Comparison of ENCODE assay signal across 16 cellular contexts in the genomic region with DNA sequence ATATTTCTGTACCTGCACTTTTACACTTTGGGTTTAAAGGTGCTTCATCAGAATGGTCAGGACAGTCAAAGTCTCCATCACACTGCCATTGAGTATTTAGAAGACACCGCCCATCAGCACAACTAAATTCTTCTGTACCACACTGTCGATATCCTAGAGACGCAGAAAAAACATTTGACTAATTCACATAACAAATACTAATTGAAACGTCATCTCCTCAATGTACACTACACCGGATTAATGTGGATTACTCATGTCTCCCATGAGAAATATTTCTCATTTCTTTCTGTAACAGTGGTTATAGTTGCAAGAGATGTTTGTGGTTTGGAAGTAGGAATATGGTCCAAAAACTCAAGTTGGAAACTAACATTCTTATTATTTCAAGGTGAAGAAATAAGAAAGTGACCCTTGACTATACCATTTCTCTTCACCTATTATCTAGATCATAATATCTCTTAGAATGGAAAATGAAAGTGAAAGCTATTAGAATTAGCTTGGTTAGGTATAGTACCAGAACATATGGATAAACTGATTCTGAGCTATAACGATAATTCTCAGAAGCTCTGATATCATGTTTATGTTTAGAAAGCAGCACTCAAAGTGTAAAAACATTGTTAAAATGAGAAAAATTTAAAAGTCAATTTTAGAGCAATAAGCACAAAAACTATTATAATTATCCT.
A peak's percentile ranks its signal among the peaks of the same experiment; 100 is the strongest.
DNase-seq lines count a peak whose midpoint lies in the region; ATAC-seq and TF ChIP-seq lines count a peak whose summit lies in the region.
"Had no signal": no experiment of that assay in that cellular context is flagged by ENCODE, and none has a peak within 500 bp of the region (broad histone marks: within the 10 kb centered on the region; RNA-seq: fewer than 3 reads in every experiment).

No MANE protein-coding gene starts in this region.

- no peak for DNase-seq in DND-41
- DNase-seq in MM.1S = peak; percentile 32
- peak; percentile 81 for DNase-seq in mammary epithelial cell
- peak; percentile 82 for DNase-seq in mesenchymal stem cell
- DNase-seq in NOMO-1 treated with dmso at 0.1 percent for 144 hours (lab: John Stamatoyannopoulos, UW; ENCODE audit: unreplicated experiment) = no peak
- no peak for DNase-seq in NCI-H146 treated with DMSO at 0.1 percent for 48 hours (lab: John Stamatoyannopoulos, UW; ENCODE audit: unreplicated experiment)
- no peak for DNase-seq in T-helper 17 cell
- DNase-seq: activated naive CD4-positive, alpha-beta T cell treated with anti-CD3 and anti-CD28 coated beads for 36 hours; CD4-positive, alpha-beta T cell; dermis blood vessel endothelial cell; NCI-H1436; pancreas; stimulated activated CD4-positive, alpha-beta T cell treated with anti-CD3 and anti-CD28 coated beads, Interleukin-2, amount 100 ng/mL, for 24 hours; T-helper 1 cell had no signal

- peaks cover 13% of the 10 kb centered on the region for H3K4me1 ChIP-seq in DND-41 (ENCODE audit: insufficient read depth, low read length)
- H3K4me1 ChIP-seq in MM.1S (ENCODE audit: low read length) = no peaks in the 10 kb centered on the region
- H3K4me1 ChIP-seq in mammary epithelial cell (ENCODE audit: insufficient read depth, low read length) = no peaks in the 10 kb centered on the region
- H3K4me1 ChIP-seq in mesenchymal stem cell (ENCODE audit: control insufficient read depth, insufficient read depth, low read depth, low read length) = no peaks in the 10 kb centered on the region
- H3K4me1 ChIP-seq: pancreas had no signal

- H3K9me3 ChIP-seq in DND-41 (ENCODE audit: insufficient read depth, low read length, severe bottlenecking) (no peaks in the 10 kb centered on the region), MM.1S (replicated peaks; ENCODE audit: insufficient read depth, low read length) (no peaks in the 10 kb centered on the region), mammary epithelial cell (replicated peaks; ENCODE audit: insufficient read depth, low read length) (no peaks in the 10 kb centered on the region), mesenchymal stem cell (ENCODE audit: control insufficient read depth, low read length) (no peaks in the 10 kb centered on the region), T-helper 17 cell (ENCODE audit: control insufficient read depth, low read length, poor library complexity, severe bottlenecking) (no peaks in the 10 kb centered on the region)
- H3K9me3 ChIP-seq: pancreas had no signal

- H3K23ac ChIP-seq in mesenchymal stem cell (ENCODE audit: low read length in 2 of 2) = no peak overlapping the region

- BruUV-seq in mammary epithelial cell (replicated peaks; lab: Mats Ljungman, UMichigan) = no TSS peak

- intact Hi-C loops in mammary epithelial cell (cut with micrococcal nuclease) = no loop called here

- H3K9ac ChIP-seq in DND-41 (ENCODE audit: low read depth, low read length) (no peak overlapping the region; the same call in 1 of the 2 replicates), MM.1S (ENCODE audit: low read length) (no peak overlapping the region), mammary epithelial cell (ENCODE audit: insufficient read depth, low read length) (no peak overlapping the region), mesenchymal stem cell (ENCODE audit: low read length) (peak overlapping the region; percentile 52)

- no peak overlapping the region for H2BK5ac ChIP-seq in mesenchymal stem cell (ENCODE audit: low read depth, low read length, poor library complexity, severe bottlenecking)

- CTCF ChIA-PET in mammary epithelial cell (lab: Charles Lee; ENCODE audit: low non-redundant PET) = no interaction called here

- H3K4me1 Mint-ChIP-seq in T-helper 17 cell = no peaks in the 10 kb centered on the region
- H3K4me1 Mint-ChIP-seq: stimulated activated memory B cell treated with anti-CD40 and anti-IgM and Interleukin-4, amounts not matched to agents 10 μg/mL and 1 μg/mL and 100 μg/mL, for 72 hours had no signal

- no peak overlapping the region for H2BK120ac ChIP-seq in mesenchymal stem cell (ENCODE audit: low read depth, low read length)

- no peaks in the 10 kb centered on the region for H3K79me2 ChIP-seq in DND-41 (ENCODE audit: insufficient read depth, low read length)
- no peaks in the 10 kb centered on the region for H3K79me2 ChIP-seq in MM.1S (ENCODE audit: low read length)
- H3K79me2 ChIP-seq in mammary epithelial cell (ENCODE audit: insufficient read depth, low read length) = no peaks in the 10 kb centered on the region

- H2BK12ac ChIP-seq in mesenchymal stem cell (ENCODE audit: low read length in 2 of 2) = no peak overlapping the region

- dilution Hi-C loops in mammary epithelial cell (cut with HindIII; ENCODE audit: low sequenced_read_pairs) = no loop called here

- H3K9me2 ChIP-seq in MM.1S (replicated peaks; ENCODE audit: insufficient read depth, low read length) = no peaks in the 10 kb centered on the region

- H4K8ac ChIP-seq in mesenchymal stem cell (ENCODE audit: low read length) = no peak overlapping the region

- no peak overlapping the region for H3K4ac ChIP-seq in mesenchymal stem cell (ENCODE audit: low read depth in 1 of 2, low read length in 2 of 2)

- in situ Hi-C loops in mammary epithelial cell (cut with MboI; ENCODE audit: low sequenced_read_pairs in 2 of 2) = no loop called here

- H4K20me1 ChIP-seq in DND-41 (ENCODE audit: insufficient read depth, low read length) (no peaks in the 10 kb centered on the region), MM.1S (ENCODE audit: insufficient read depth, low read length) (no peaks in the 10 kb centered on the region), mammary epithelial cell (ENCODE audit: insufficient read depth, low read length) (no peaks in the 10 kb centered on the region)

- H3K27me3 Mint-ChIP-seq in T-helper 17 cell = no peaks in the 10 kb centered on the region
- H3K27me3 Mint-ChIP-seq: CD4-positive, alpha-beta T cell; stimulated activated memory B cell treated with anti-CD40 and anti-IgM and Interleukin-4, amounts not matched to agents 10 μg/mL and 1 μg/mL and 100 μg/mL, for 72 hours had no signal

- H3K18ac ChIP-seq in mesenchymal stem cell (ENCODE audit: low read depth in 1 of 2, low read length in 2 of 2) = no peak overlapping the region

- no peak overlapping the region for H2BK15ac ChIP-seq in mesenchymal stem cell (ENCODE audit: low read depth, poor library complexity, severe bottlenecking)

- WGBS in mammary epithelial cell (ENCODE audit: low coverage, missing lambda C conversion rate) = 21% methylated on average over 6 of the region's 6 CpGs
- 35% methylated on average over 5 of the region's 6 CpGs for WGBS in mesenchymal stem cell

- no peak overlapping the region for H4K91ac ChIP-seq in mesenchymal stem cell (ENCODE audit: low read length)

- H3K36me3 Mint-ChIP-seq in T-helper 17 cell (ENCODE audit: low read depth) = no peaks in the 10 kb centered on the region
- H3K36me3 Mint-ChIP-seq: stimulated activated memory B cell treated with anti-CD40 and anti-IgM and Interleukin-4, amounts not matched to agents 10 μg/mL and 1 μg/mL and 100 μg/mL, for 72 hours had no signal

- no peak overlapping the region for H3K4me3 Mint-ChIP-seq in T-helper 17 cell
- H3K4me3 Mint-ChIP-seq: activated naive CD4-positive, alpha-beta T cell treated with anti-CD3 and anti-CD28 coated beads for 36 hours; CD4-positive, alpha-beta T cell; stimulated activated memory B cell treated with anti-CD40 and anti-IgM and Interleukin-4, amounts not matched to agents 10 μg/mL and 1 μg/mL and 100 μg/mL, for 72 hours had no signal

- no peak overlapping the region for H3K27ac Mint-ChIP-seq in T-helper 17 cell
- H3K27ac Mint-ChIP-seq: activated naive CD4-positive, alpha-beta T cell treated with anti-CD3 and anti-CD28 coated beads for 36 hours; CD4-positive, alpha-beta T cell; stimulated activated memory B cell treated with anti-CD40 and anti-IgM and Interleukin-4, amounts not matched to agents 10 μg/mL and 1 μg/mL and 100 μg/mL, for 72 hours had no signal

- ATAC-seq in DND-41 (ENCODE audit: insufficient read depth, low read depth) (peak; percentile 93), HG03354 (IDR thresholded peaks at IDR 0.05; ENCODE audit: poor library complexity, severe bottlenecking, unreplicated experiment) (no peak), T-helper 17 cell (no peak)
- ATAC-seq: pancreas; stimulated activated memory B cell treated with anti-CD40 and anti-IgM and Interleukin-4, amounts not matched to agents 10 μg/mL and 1 μg/mL and 100 μg/mL, for 72 hours had no signal

- H3K27me3 ChIP-seq in DND-41 (ENCODE audit: insufficient read depth, low read length, poor library complexity) (no peaks in the 10 kb centered on the region), MM.1S (replicated peaks; ENCODE audit: insufficient read depth, low read length) (no peaks in the 10 kb centered on the region), mammary epithelial cell (ENCODE audit: insufficient read depth, low read length) (no peaks in the 10 kb centered on the region), mesenchymal stem cell (ENCODE audit: control insufficient read depth in 1 of 2, insufficient read depth in 1 of 2, low read length in 2 of 2) (no peaks in the 10 kb centered on the region)
- H3K27me3 ChIP-seq: pancreas had no signal

- H3K14ac ChIP-seq in mesenchymal stem cell (ENCODE audit: low read length in 2 of 2) = no peak overlapping the region

- H2AK5ac ChIP-seq in mesenchymal stem cell (ENCODE audit: low read length, severe bottlenecking) = no peak overlapping the region

- H2AFZ ChIP-seq in DND-41 (ENCODE audit: low read depth, low read length) (peak overlapping the region; percentile 77), MM.1S (ENCODE audit: low read length) (no peak overlapping the region), mammary epithelial cell (ENCODE audit: low read depth, low read length) (peak overlapping the region; percentile 53), mesenchymal stem cell (ENCODE audit: low read depth, low read length) (no peak overlapping the region)

- no peaks in the 10 kb centered on the region for H3K36me3 ChIP-seq in DND-41 (ENCODE audit: insufficient read depth, low read length)
- no peaks in the 10 kb centered on the region for H3K36me3 ChIP-seq in MM.1S (replicated peaks; ENCODE audit: insufficient read depth, low read length)
- no peaks in the 10 kb centered on the region for H3K36me3 ChIP-seq in mammary epithelial cell (ENCODE audit: insufficient read depth, low read length)
- H3K36me3 ChIP-seq in mesenchymal stem cell (ENCODE audit: control insufficient read depth in 1 of 2, insufficient read depth in 2 of 2, low read depth in 1 of 2, low read length in 2 of 2) = no peaks in the 10 kb centered on the region
- H3K36me3 ChIP-seq: pancreas had no signal

- H3K79me1 ChIP-seq in mesenchymal stem cell (replicated peaks; ENCODE audit: low read length, poor library complexity, severe bottlenecking) = no peaks in the 10 kb centered on the region

- H3K4me2 ChIP-seq in DND-41 (ENCODE audit: insufficient read depth, low read length) (peak overlapping the region; percentile 54), MM.1S (ENCODE audit: low read depth, low read length) (no peak overlapping the region; the same call in 1 of the 2 replicates), mammary epithelial cell (ENCODE audit: insufficient read depth, low read depth, low read length) (peak overlapping the region; percentile 70), mesenchymal stem cell (ENCODE audit: low read length, poor library complexity, severe bottlenecking) (no peak overlapping the region)

- no peak for TF ChIP-seq CTCF in DND-41 (IDR thresholded peaks at IDR 0.05; ENCODE audit: borderline replicate concordance, extremely low read depth, low read length, poor library complexity, severe bottlenecking)
- no peak for TF ChIP-seq CTCF in MM.1S (IDR thresholded peaks at IDR 0.05; ENCODE audit: low read length)
- TF ChIP-seq CTCF in mammary epithelial cell (conservative IDR thresholded peaks at IDR 0.05 in 1 of 2, IDR thresholded peaks at IDR 0.05 in 1 of 2; ENCODE audit: extremely low read depth in 1 of 2, insufficient read depth in 1 of 2, low read depth in 1 of 2, low read length in 2 of 2) = no peak

- H3K4me3 ChIP-seq in DND-41 (ENCODE audit: low read depth in 1 of 2, low read length in 2 of 2) (peak overlapping the region in 1 of 2 experiments; percentile 18; a peak in 2 of 4 replicates), MM.1S (ENCODE audit: low read length) (no peak overlapping the region), mammary epithelial cell (replicated peaks in 1 of 3; ENCODE audit: insufficient read depth in 1 of 3, low read depth in 2 of 3, low read length in 3 of 3) (peak overlapping the region in 1 of 3 experiments; percentile 25), mesenchymal stem cell (ENCODE audit: insufficient read depth in 1 of 2, low read depth in 1 of 2, low read length in 2 of 2) (no peak overlapping the region)
- H3K4me3 ChIP-seq: pancreas had no signal

- no peaks in the 10 kb centered on the region for H3F3A ChIP-seq in MM.1S (ENCODE audit: insufficient read depth, low read length)

- peak overlapping the region; percentile 6 for H3K27ac ChIP-seq in DND-41 (ENCODE audit: low read length)
- no peak overlapping the region for H3K27ac ChIP-seq in MM.1S (ENCODE audit: low read length)
- H3K27ac ChIP-seq in mammary epithelial cell (ENCODE audit: insufficient read depth, low read depth, low read length) = peak overlapping the region; percentile 20
- H3K27ac ChIP-seq in mesenchymal stem cell (ENCODE audit: low read length, poor library complexity, severe bottlenecking) = no peak overlapping the region
- H3K27ac ChIP-seq: pancreas had no signal

Comparison
In these comparisons a context has a peak if more than half of its experiments do, and no peak if none do; other contexts are left out.
1. DNase-seq: peak in MM.1S (single experiment), mammary epithelial cell (single experiment) and mesenchymal stem cell (single experiment); none in DND-41 (single experiment), NOMO-1 treated with dmso at 0.1 percent for 144 hours (single experiment), NCI-H146 treated with DMSO at 0.1 percent for 48 hours (single experiment) and T-helper 17 cell (0 of 3).
2. H2AFZ ChIP-seq: peak in DND-41 (single experiment) and mammary epithelial cell (single experiment); none in MM.1S (single experiment) and mesenchymal stem cell (single experiment).
3. H3K27ac ChIP-seq: peak in DND-41 (single experiment) and mammary epithelial cell (single experiment); none in MM.1S (single experiment) and mesenchymal stem cell (single experiment).
4. H3K4me2 ChIP-seq: peak in DND-41 (single experiment) and mammary epithelial cell (single experiment); none in MM.1S (single experiment) and mesenchymal stem cell (single experiment).